8 cellular contexts compared by ENCODE assay signal in the genomic region with DNA sequence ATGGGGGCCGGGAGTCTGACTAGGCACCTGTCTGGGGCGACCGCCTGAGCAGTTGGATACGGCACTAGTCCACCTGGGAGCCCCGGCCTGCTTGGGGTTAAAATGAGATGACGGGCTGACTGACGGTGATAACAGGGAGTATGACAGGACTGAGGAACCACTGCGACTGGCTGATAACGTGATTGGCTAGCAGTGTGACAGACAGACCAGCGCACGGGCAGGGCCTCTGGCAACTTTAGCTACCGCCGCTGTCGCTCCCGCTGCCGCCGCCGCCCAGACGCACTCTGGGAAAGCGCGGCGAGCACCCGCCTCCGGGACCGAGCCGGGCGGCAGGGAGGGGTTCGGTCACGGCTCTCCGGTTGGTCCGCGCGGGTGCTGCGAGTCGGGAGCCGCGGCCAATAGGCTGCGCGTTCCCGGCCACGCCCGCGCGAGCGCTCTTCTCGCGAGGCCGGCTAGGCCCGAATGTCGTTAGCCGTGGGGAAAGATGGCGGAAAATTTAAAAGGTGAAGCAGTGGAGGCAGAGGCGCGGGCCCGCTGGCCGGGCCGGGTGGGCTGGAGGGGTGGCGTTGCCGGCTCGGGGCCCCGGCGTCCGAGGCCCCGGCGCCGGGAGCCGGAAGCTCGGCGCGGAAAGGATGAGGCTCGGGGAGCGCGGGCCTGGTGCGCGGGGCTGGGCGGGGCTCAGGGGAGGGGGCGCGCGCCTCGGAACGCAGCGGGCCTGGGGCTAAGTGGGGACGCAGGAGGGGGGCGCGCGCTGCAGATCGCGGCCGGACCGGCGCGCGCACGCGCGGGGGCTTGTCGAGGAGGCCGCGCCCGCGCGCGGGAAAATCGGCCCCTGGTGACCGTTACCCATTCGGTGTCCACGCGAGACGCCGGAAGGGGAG. TPM values are rescaled to one million over a fixed set of nuclear protein-coding genes. Genes with fewer than 3 reads are reported as not detected.
DNase-seq lines count a peak whose midpoint lies in the region; ATAC-seq, FAIRE-seq and TF ChIP-seq lines count a peak whose summit lies in the region.

A gene with protein sequence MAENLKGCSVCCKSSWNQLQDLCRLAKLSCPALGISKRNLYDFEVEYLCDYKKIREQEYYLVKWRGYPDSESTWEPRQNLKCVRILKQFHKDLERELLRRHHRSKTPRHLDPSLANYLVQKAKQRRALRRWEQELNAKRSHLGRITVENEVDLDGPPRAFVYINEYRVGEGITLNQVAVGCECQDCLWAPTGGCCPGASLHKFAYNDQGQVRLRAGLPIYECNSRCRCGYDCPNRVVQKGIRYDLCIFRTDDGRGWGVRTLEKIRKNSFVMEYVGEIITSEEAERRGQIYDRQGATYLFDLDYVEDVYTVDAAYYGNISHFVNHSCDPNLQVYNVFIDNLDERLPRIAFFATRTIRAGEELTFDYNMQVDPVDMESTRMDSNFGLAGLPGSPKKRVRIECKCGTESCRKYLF (plus strand): TSS at position 434 of the 881 bp plus-strand sequence. CDS start 51 bp downstream, at position 485.

- FAIRE-seq in frontal cortex (lab: Jason Lieb, UNC) = no peak

- DNase-seq in GM10248 (ENCODE audit: extremely low spot score) = peak; percentile 92
- DNase-seq in NCI-H1048 (lab: John Stamatoyannopoulos, UW) = peak; percentile 59
- DNase-seq in SK-N-DZ (ENCODE audit: low spot score) = peak; percentile 84
- peak; percentile 84 for DNase-seq in activated naive CD4-positive, alpha-beta T cell treated with Interleukin-2 at 50 U/mL for 16 hours
- DNase-seq in frontal cortex (ENCODE audit: low spot score in 2 of 2) = peak; percentile 92 to 94
- peak; percentile 5 to 91 (median 76) for DNase-seq in nucleus accumbens (lab: John Stamatoyannopoulos, UW)
- peak; percentile 82 for DNase-seq in superior temporal gyrus (ENCODE audit: extremely low spot score)

- POLR2A ChIA-PET in GM10248 (lab: Yijun Ruan, JAX) = interaction anchor here (0.5 to 0.6 kb wide), 2 partner anchors 17 to 223 kb away, joined by 3 read pairs; no protein-coding TSS in a partner anchor

- TF ChIP-seq CTCF in GM10248 (IDR thresholded peaks at IDR 0.05; ENCODE audit: control extremely low read depth, extremely low read depth, low read depth, missing control alignments) = no peak

- CTCF ChIA-PET in GM10248 (lab: Yijun Ruan, JAX) = no interaction called here

- peak; percentile 87 for ATAC-seq in HG02588 (IDR thresholded peaks at IDR 0.05; ENCODE audit: unreplicated experiment)

RNA-seq across cellular contexts. Expression of the gene that starts here (rescaled TPM):
- polyA plus RNA-seq in SK-N-DZ (2014; cell fraction: cytosol; rRNA removed) = 13.6 and 14.9 TPM in 2 replicates
- polyA plus RNA-seq in SK-N-DZ (2014; cell fraction: nucleus; rRNA removed) = 16.3 and 17.2 TPM in 2 replicates
- 2.9 TPM for total RNA-seq in frontal cortex

Comparison
In these comparisons a context has a peak if more than half of its experiments do, and no peak if none do; other contexts are left out.
1. Peak in every context shown above with its lines: DNase-seq and ATAC-seq.